Comparison of ENCODE assay signal across 1 cellular context in the genomic region with DNA sequence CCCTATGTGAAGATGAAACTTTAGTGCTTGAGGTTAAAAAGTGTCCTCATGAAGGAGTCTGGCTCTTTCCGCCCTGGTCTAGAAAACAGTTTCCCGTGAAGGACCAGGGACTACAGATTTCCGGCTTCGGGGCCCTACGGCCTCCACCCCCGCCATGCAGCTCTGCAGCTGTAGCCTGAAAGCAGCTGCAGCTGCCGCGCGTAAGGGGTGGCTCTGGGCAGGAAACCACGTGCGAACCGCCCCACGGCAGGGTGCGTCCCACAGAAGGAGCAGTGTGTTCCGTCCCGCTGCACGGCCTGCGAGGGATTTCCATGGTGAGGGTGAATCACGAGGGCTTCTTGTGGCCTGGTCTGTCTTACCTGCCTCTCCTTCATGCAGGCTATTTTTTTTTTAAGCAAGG.
TF ChIP-seq lines count a peak whose summit lies in the region.

No MANE protein-coding gene starts in this region.

TF ChIP-seq in GM23338, 12 proteins besides CTCF, POLR2A, EP300 and RAD21 (continued from another document):
- TF ChIP-seq, protein P1, sequence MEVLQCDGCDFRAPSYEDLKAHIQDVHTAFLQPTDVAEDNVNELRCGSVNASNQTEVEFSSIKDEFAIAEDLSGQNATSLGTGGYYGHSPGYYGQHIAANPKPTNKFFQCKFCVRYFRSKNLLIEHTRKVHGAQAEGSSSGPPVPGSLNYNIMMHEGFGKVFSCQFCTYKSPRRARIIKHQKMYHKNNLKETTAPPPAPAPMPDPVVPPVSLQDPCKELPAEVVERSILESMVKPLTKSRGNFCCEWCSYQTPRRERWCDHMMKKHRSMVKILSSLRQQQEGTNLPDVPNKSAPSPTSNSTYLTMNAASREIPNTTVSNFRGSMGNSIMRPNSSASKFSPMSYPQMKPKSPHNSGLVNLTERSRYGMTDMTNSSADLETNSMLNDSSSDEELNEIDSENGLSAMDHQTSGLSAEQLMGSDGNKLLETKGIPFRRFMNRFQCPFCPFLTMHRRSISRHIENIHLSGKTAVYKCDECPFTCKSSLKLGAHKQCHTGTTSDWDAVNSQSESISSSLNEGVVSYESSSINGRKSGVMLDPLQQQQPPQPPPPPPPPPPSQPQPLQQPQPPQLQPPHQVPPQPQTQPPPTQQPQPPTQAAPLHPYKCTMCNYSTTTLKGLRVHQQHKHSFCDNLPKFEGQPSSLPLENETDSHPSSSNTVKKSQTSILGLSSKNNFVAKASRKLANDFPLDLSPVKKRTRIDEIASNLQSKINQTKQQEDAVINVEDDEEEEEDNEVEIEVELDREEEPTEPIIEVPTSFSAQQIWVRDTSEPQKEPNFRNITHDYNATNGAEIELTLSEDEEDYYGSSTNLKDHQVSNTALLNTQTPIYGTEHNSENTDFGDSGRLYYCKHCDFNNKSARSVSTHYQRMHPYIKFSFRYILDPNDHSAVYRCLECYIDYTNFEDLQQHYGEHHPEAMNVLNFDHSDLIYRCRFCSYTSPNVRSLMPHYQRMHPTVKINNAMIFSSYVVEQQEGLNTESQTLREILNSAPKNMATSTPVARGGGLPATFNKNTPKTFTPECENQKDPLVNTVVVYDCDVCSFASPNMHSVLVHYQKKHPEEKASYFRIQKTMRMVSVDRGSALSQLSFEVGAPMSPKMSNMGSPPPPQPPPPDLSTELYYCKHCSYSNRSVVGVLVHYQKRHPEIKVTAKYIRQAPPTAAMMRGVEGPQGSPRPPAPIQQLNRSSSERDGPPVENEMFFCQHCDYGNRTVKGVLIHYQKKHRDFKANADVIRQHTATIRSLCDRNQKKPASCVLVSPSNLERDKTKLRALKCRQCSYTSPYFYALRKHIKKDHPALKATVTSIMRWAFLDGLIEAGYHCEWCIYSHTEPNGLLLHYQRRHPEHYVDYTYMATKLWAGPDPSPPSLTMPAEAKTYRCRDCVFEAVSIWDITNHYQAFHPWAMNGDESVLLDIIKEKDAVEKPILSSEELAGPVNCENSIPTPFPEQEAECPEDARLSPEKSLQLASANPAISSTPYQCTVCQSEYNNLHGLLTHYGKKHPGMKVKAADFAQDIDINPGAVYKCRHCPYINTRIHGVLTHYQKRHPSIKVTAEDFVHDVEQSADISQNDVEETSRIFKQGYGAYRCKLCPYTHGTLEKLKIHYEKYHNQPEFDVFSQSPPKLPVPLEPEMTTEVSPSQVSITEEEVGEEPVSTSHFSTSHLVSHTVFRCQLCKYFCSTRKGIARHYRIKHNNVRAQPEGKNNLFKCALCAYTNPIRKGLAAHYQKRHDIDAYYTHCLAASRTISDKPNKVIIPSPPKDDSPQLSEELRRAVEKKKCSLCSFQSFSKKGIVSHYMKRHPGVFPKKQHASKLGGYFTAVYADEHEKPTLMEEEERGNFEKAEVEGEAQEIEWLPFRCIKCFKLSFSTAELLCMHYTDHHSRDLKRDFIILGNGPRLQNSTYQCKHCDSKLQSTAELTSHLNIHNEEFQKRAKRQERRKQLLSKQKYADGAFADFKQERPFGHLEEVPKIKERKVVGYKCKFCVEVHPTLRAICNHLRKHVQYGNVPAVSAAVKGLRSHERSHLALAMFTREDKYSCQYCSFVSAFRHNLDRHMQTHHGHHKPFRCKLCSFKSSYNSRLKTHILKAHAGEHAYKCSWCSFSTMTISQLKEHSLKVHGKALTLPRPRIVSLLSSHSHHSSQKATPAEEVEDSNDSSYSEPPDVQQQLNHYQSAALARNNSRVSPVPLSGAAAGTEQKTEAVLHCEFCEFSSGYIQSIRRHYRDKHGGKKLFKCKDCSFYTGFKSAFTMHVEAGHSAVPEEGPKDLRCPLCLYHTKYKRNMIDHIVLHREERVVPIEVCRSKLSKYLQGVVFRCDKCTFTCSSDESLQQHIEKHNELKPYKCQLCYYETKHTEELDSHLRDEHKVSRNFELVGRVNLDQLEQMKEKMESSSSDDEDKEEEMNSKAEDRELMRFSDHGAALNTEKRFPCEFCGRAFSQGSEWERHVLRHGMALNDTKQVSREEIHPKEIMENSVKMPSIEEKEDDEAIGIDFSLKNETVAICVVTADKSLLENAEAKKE (CRISPR knock-in tag; IDR thresholded peaks at IDR 0.05) = no peak
- no peak for TF ChIP-seq POLR2AphosphoS5 (IDR thresholded peaks at IDR 0.05; ENCODE audit: low read depth)
